ENCODE assay signal across 11 cellular contexts in the genomic region with DNA sequence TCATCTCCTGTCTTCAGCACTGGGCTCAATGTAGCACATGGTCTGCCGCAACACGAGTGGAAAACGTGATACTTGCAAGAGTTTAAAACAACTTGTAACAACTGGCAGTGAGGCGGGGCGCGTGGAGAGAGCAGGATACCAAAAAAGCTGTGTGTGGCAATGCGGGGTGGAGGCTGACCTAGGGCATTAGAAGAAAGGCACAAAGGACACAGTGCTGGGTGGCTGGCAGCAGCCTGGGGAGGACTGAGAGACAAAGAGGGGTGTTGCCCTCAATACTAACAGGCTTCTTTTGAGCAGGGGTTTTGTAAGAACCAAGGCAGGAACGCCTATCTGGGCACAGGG. TPM values are rescaled to one million over a fixed set of nuclear protein-coding genes. Genes with fewer than 3 reads are reported as not detected.
DNase-seq lines count a peak whose midpoint lies in the region; ATAC-seq and TF ChIP-seq lines count a peak whose summit lies in the region.
"Had no signal": no experiment of that assay in that cellular context is flagged by ENCODE, and none has a peak within 500 bp of the region (broad histone marks: within the 10 kb centered on the region; RNA-seq: fewer than 3 reads in every experiment).

No MANE protein-coding gene starts in this region.

- intact Hi-C loops in CD4-positive, alpha-beta T cell (cut with DNase I, micrococcal nuclease), result loop anchor here (5.0 kb wide), 3 partner anchors 152 to 628 kb away; partner anchors contain the start of gene CD83 (in 1 of the 2)

- peaks cover 10% of the 10 kb centered on the region for H3K79me2 ChIP-seq in GM23338 (replicated peaks; ENCODE audit: insufficient read depth)

- DNase-seq in CD4-positive, alpha-beta T cell, result no peak
- no peak for DNase-seq in GM23338 (ENCODE audit: low spot score)
- no peak for DNase-seq in effector memory CD8-positive, alpha-beta T cell
- DNase-seq in natural killer cell treated with Interleukin-12 subunit alpha and Interleukin-12 subunit beta and Interleukin-15 and Interleukin-18, amount 100 ng/mL, for 72 hours (ENCODE audit: low spot score), result no peak
- DNase-seq in NCI-H146 (lab: John Stamatoyannopoulos, UW), result no peak
- DNase-seq in medulla oblongata (ENCODE audit: extremely low spot score), result no peak
- no peak for DNase-seq in cerebellar cortex (ENCODE audit: low spot score)
- no peak for DNase-seq in A172 (ENCODE audit: low spot score)
- DNase-seq: H9 had no signal

- H3F3A ChIP-seq in GM23338 (replicated peaks; ENCODE audit: low read depth), result peaks cover 11% of the 10 kb centered on the region; the same call in 1 of the 2 replicates

- peaks cover 9% of the 10 kb centered on the region for H3K27me3 Mint-ChIP-seq in CD4-positive, alpha-beta T cell
- peaks cover 47% of the 10 kb centered on the region for H3K27me3 Mint-ChIP-seq in GM23338 (ENCODE audit: insufficient read depth, low read depth, poor library complexity)
- H3K27me3 Mint-ChIP-seq in effector memory CD8-positive, alpha-beta T cell, result peaks cover 0 to 14% of the 10 kb centered on the region in 2 donors
- H3K27me3 Mint-ChIP-seq in natural killer cell treated with Interleukin-12 subunit alpha and Interleukin-12 subunit beta and Interleukin-15 and Interleukin-18, amount 100 ng/mL, for 72 hours, result no peaks in the 10 kb centered on the region

- no peaks in the 10 kb centered on the region for H3K9me3 Mint-ChIP-seq in CD4-positive, alpha-beta T cell
- H3K9me3 Mint-ChIP-seq in GM23338, result peaks cover 3% of the 10 kb centered on the region; the same call in 1 of the 3 replicates
- no peaks in the 10 kb centered on the region for H3K9me3 Mint-ChIP-seq in effector memory CD8-positive, alpha-beta T cell
- H3K9me3 Mint-ChIP-seq in natural killer cell treated with Interleukin-12 subunit alpha and Interleukin-12 subunit beta and Interleukin-15 and Interleukin-18, amount 100 ng/mL, for 72 hours, result no peaks in the 10 kb centered on the region
- H3K9me3 Mint-ChIP-seq: H9 had no signal

- H3K4me1 ChIP-seq in GM23338 (ENCODE audit: insufficient read depth), result peaks cover 12% of the 10 kb centered on the region

- no peaks in the 10 kb centered on the region for H3K36me3 ChIP-seq in GM23338 (ENCODE audit: insufficient read depth)

- no peaks in the 10 kb centered on the region for H3K9me2 ChIP-seq in GM23338 (ENCODE audit: insufficient read depth)

- H3K4me3 Mint-ChIP-seq in CD4-positive, alpha-beta T cell, result peak overlapping the region; percentile 94
- H3K4me3 Mint-ChIP-seq in GM23338, result peak overlapping the region; percentile 74; the same call in 2 of the 3 replicates
- peak overlapping the region; percentile 93 to 95 for H3K4me3 Mint-ChIP-seq in effector memory CD8-positive, alpha-beta T cell
- peak overlapping the region; percentile 80 for H3K4me3 Mint-ChIP-seq in natural killer cell treated with Interleukin-12 subunit alpha and Interleukin-12 subunit beta and Interleukin-15 and Interleukin-18, amount 100 ng/mL, for 72 hours

- H3K4me3 ChIP-seq in GM23338, result peak overlapping the region; percentile 70; the same call in 1 of the 2 replicates

- TF ChIP-seq CTCF in CD4-positive, alpha-beta T cell (IDR thresholded peaks at IDR 0.05), result no peak
- no peak for TF ChIP-seq CTCF in GM23338 (conservative IDR thresholded peaks at IDR 0.05; ENCODE audit: low read depth in 2 of 2)

- H3K4me2 ChIP-seq in GM23338, result peak overlapping the region; percentile 88

- H3K27ac ChIP-seq in CD4-positive, alpha-beta T cell (ENCODE audit: low read depth, low read length), result no peak overlapping the region
- no peak overlapping the region for H3K27ac ChIP-seq in GM23338 (ENCODE audit: low read depth)

- peak overlapping the region; percentile 76; the same call in 1 of the 2 replicates for H2AFZ ChIP-seq in GM23338

- H3K27ac Mint-ChIP-seq in CD4-positive, alpha-beta T cell, result no peak overlapping the region
- H3K27ac Mint-ChIP-seq in GM23338, result no peak overlapping the region
- H3K27ac Mint-ChIP-seq in effector memory CD8-positive, alpha-beta T cell, result no peak overlapping the region
- peak overlapping the region in 1 of 2 donors; percentile 70 for H3K27ac Mint-ChIP-seq in natural killer cell treated with Interleukin-12 subunit alpha and Interleukin-12 subunit beta and Interleukin-15 and Interleukin-18, amount 100 ng/mL, for 72 hours
- H3K27ac Mint-ChIP-seq: H9 had no signal

- POLR2A ChIA-PET in CD4-positive, alpha-beta T cell (lab: Charles Lee), result no interaction called here

- no peaks in the 10 kb centered on the region for H3K9me3 ChIP-seq in CD4-positive, alpha-beta T cell (ENCODE audit: control insufficient read depth, low read length)

- no peak for ATAC-seq in CD4-positive, alpha-beta T cell (ENCODE audit: poor library complexity)
- ATAC-seq in GM23338, result no peak
- no peak for ATAC-seq in effector memory CD8-positive, alpha-beta T cell (replicated peaks)
- ATAC-seq in natural killer cell treated with Interleukin-12 subunit alpha and Interleukin-12 subunit beta and Interleukin-15 and Interleukin-18, amount 100 ng/mL, for 72 hours, result no peak
- ATAC-seq: activated CD4-positive, CD25-positive, alpha-beta regulatory T cell treated with anti-CD3 and anti-CD28 coated beads, Interleukin-2, amount 50 U/mL, for 24 hours; left colon had no signal

- no peaks in the 10 kb centered on the region for H4K20me1 ChIP-seq in GM23338 (replicated peaks; ENCODE audit: insufficient read depth)

- CTCF ChIA-PET in CD4-positive, alpha-beta T cell (lab: Charles Lee), result no interaction called here

- H3K36me3 Mint-ChIP-seq in CD4-positive, alpha-beta T cell (ENCODE audit: low read depth), result no peaks in the 10 kb centered on the region
- H3K36me3 Mint-ChIP-seq in GM23338 (ENCODE audit: low read depth), result no peaks in the 10 kb centered on the region; the same call in 2 of the 3 replicates
- no peaks in the 10 kb centered on the region for H3K36me3 Mint-ChIP-seq in effector memory CD8-positive, alpha-beta T cell (ENCODE audit: insufficient read depth)
- no peaks in the 10 kb centered on the region for H3K36me3 Mint-ChIP-seq in natural killer cell treated with Interleukin-12 subunit alpha and Interleukin-12 subunit beta and Interleukin-15 and Interleukin-18, amount 100 ng/mL, for 72 hours

- peaks cover 5% of the 10 kb centered on the region for H3K27me3 ChIP-seq in CD4-positive, alpha-beta T cell (ENCODE audit: control insufficient read depth, insufficient read depth, low read length)
- H3K27me3 ChIP-seq in GM23338 (ENCODE audit: insufficient read depth), result peaks cover 64% of the 10 kb centered on the region

- peaks cover 29% of the 10 kb centered on the region for H3K4me1 Mint-ChIP-seq in CD4-positive, alpha-beta T cell (ENCODE audit: low read depth)
- peaks cover 29% of the 10 kb centered on the region for H3K4me1 Mint-ChIP-seq in GM23338
- H3K4me1 Mint-ChIP-seq in effector memory CD8-positive, alpha-beta T cell (ENCODE audit: low read depth in 2 of 2), result peaks cover 27% of the 10 kb centered on the region in 2 donors
- H3K4me1 Mint-ChIP-seq in natural killer cell treated with Interleukin-12 subunit alpha and Interleukin-12 subunit beta and Interleukin-15 and Interleukin-18, amount 100 ng/mL, for 72 hours (ENCODE audit: low read depth in 2 of 2), result peaks cover 35 to 39% of the 10 kb centered on the region in 2 donors

TF ChIP-seq in GM23338, 12 proteins besides CTCF, POLR2A, EP300 and RAD21 (continues in another document):
- no peak for TF ChIP-seq ZNF114 (CRISPR knock-in tag; IDR thresholded peaks at IDR 0.05)

RNA-seq across cellular contexts. Expression of gene GFOD1, which starts 1.5 kb away (rescaled TPM):
- total RNA-seq in CD4-positive, alpha-beta T cell, result 1 to 10 TPM; 1.3 to 2.0 TPM
- total RNA-seq in GM23338 (2014; rRNA removed; shearing (Covaris generic)), result 12.8 and 13.1 TPM in 2 replicates
- 4.1 and 4.9 TPM in 2 replicates for polyA plus RNA-seq in GM23338 (2016; fragmentation: Nextera tagmentation; extraction: Ambion mirVana)
- 10 to 100 TPM in 1 of 2 donors, 1 to 10 TPM in 1; 9.7 to 12.1 TPM for total RNA-seq in natural killer cell treated with Interleukin-12 subunit alpha and Interleukin-12 subunit beta and Interleukin-15 and Interleukin-18, amount 100 ng/mL, for 72 hours
- total RNA-seq in A172 (2014; rRNA removed; shearing (Covaris generic)), result 2.5 and 3.3 TPM in 2 replicates
